In the genomic region with DNA sequence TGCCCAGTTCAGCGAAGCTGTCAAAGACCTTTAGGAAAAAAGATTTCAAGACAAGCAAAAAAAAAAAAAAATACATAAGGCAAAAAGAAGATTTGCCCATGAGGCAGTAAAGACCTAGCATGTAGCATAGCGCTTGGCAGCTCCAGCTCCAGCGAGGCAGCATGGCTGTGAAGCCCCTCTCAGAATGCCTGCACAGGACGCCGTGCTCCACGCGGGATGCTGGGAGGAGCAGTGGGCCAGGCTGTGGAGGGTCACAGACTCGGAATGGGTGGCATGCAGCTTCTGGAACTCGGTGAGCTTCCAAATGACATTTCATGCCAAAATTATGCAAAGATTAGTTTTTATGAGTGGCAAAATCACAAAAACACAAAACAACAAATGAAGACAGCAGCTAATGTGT, we compare ENCODE assay signal across 34 cellular contexts.
"Had no signal": no experiment of that assay in that cellular context is flagged by ENCODE, and none has a peak within 500 bp of the region (broad histone marks: within the 10 kb centered on the region; RNA-seq: fewer than 3 reads in every experiment).

No MANE protein-coding gene starts in this region.

- H3K27me3 ChIP-seq: MG63 had no signal

- DNase-seq: Karpas-422, Kasumi-1, MG63, MM.1S, MV-4-11, NCI-H1048, NCI-H1092 treated with DMSO at 0.1 percent for 48 hours, NCI-H1105, NCI-H1105 treated with DMSO at 0.1 percent for 48 hours, NCI-H1417, NCI-H1417 treated with DMSO at 0.1 percent for 48 hours, NCI-H1436, NCI-H1436 treated with DMSO at 0.1 percent for 48 hours, NCI-H146, NCI-H1694, NCI-H1694 treated with DMSO at 0.1 percent for 48 hours, NCI-H187, NCI-H187 treated with DMSO at 0.1 percent for 48 hours, NCI-H1930, NCI-H2029, NCI-H2029 treated with DMSO at 0.1 percent for 48 hours, NCI-H2081, NCI-H2081 treated with DMSO at 0.1 percent for 48 hours, NCI-H2107, NCI-H2171, NCI-H2171 treated with DMSO at 0.1 percent for 48 hours, NCI-H2227 treated with DMSO at 0.1 percent for 48 hours, NCI-H226, NCI-H345, NCI-H446, NCI-H446 treated with DMSO at 0.1 percent for 48 hours, NCI-H510A, NCI-H510A treated with DMSO at 0.1 percent for 48 hours had no signal

- H3K9ac ChIP-seq: KMS-11 had no signal

- H3K9me3 ChIP-seq: MG63 had no signal

- H3K4me2 ChIP-seq: KMS-11 had no signal

- H3K4me3 ChIP-seq: MG63 had no signal

- H3K27ac ChIP-seq: KMS-11 had no signal

- H3K36me3 ChIP-seq: MG63 had no signal
